Comparison of ENCODE assay signal across 12 cellular contexts in genomic region chr19:18948075-18948975, GRCh38. TPM values are rescaled to one million over a fixed set of nuclear protein-coding genes. Genes with fewer than 3 reads are reported as not detected.
"Had no signal": no experiment of that assay in that cellular context is flagged by ENCODE, and none has a peak within 500 bp of the region (broad histone marks: within the 10 kb centered on the region; RNA-seq: fewer than 3 reads in every experiment).

No MANE protein-coding gene starts in this region.

- H3K27me3 ChIP-seq: adrenal gland, sigmoid colon, spleen had no signal

- H3K4me3 ChIP-seq: adrenal gland, esophagus muscularis mucosa, left ventricle myocardium inferior, sigmoid colon, spleen, thoracic aorta had no signal

- DNase-seq: activated CD4-positive, alpha-beta T cell treated with anti-CD3 and anti-CD28 coated beads for 1 hour; activated CD4-positive, alpha-beta T cell treated with anti-CD3 and anti-CD28 coated beads, Interleukin-2, amount 50 U/mL, for 48 hours; left ventricle myocardium inferior; sigmoid colon; spleen; T-helper 9 cell had no signal

- H3K36me3 Mint-ChIP-seq: activated naive CD4-positive, alpha-beta T cell treated with anti-CD3 and anti-CD28 coated beads, Interleukin-2, amount 50 U/mL, for 24 hours; natural killer cell treated with Interleukin-12 subunit alpha and Interleukin-12 subunit beta and Interleukin-15 and Interleukin-18, amount 100 ng/mL, for 72 hours had no signal

- H3K4me1 ChIP-seq: adrenal gland, esophagus muscularis mucosa, left ventricle myocardium inferior, sigmoid colon had no signal

- H3K27ac ChIP-seq: adrenal gland, esophagus muscularis mucosa, left ventricle myocardium inferior, sigmoid colon, thoracic aorta had no signal

- H3K27me3 Mint-ChIP-seq: activated naive CD4-positive, alpha-beta T cell treated with anti-CD3 and anti-CD28 coated beads, Interleukin-2, amount 50 U/mL, for 24 hours had no signal

- H3K4me3 Mint-ChIP-seq: activated naive CD4-positive, alpha-beta T cell treated with anti-CD3 and anti-CD28 coated beads, Interleukin-2, amount 50 U/mL, for 24 hours; natural killer cell treated with Interleukin-12 subunit alpha and Interleukin-12 subunit beta and Interleukin-15 and Interleukin-18, amount 100 ng/mL, for 72 hours had no signal

- H3K9me3 Mint-ChIP-seq: activated naive CD4-positive, alpha-beta T cell treated with anti-CD3 and anti-CD28 coated beads, Interleukin-2, amount 50 U/mL, for 24 hours; activated T-helper 2 cell treated with anti-CD3 and anti-CD28 coated beads, Interferon-gamma antibody, Interleukin-2, Interleukin-4, amounts not matched to agents 10 μg/mL and 5 μg/mL and 100 μg/mL, durations not matched to agents 14 hours and 24 hours and 36 hours; natural killer cell treated with Interleukin-12 subunit alpha and Interleukin-12 subunit beta and Interleukin-15 and Interleukin-18, amount 100 ng/mL, for 72 hours had no signal

- H3K9me3 ChIP-seq: adrenal gland, esophagus muscularis mucosa, left ventricle myocardium inferior, sigmoid colon, spleen, thoracic aorta had no signal

- H3K27ac Mint-ChIP-seq: activated naive CD4-positive, alpha-beta T cell treated with anti-CD3 and anti-CD28 coated beads, Interleukin-2, amount 50 U/mL, for 24 hours; activated T-helper 2 cell treated with anti-CD3 and anti-CD28 coated beads, Interferon-gamma antibody, Interleukin-2, Interleukin-4, amounts not matched to agents 10 μg/mL and 5 μg/mL and 100 μg/mL, durations not matched to agents 14 hours and 24 hours and 36 hours; natural killer cell treated with Interleukin-12 subunit alpha and Interleukin-12 subunit beta and Interleukin-15 and Interleukin-18, amount 100 ng/mL, for 72 hours had no signal

- H3K36me3 ChIP-seq: adrenal gland, esophagus muscularis mucosa, left ventricle myocardium inferior, sigmoid colon, spleen, thoracic aorta had no signal

- H3K4me1 Mint-ChIP-seq: activated naive CD4-positive, alpha-beta T cell treated with anti-CD3 and anti-CD28 coated beads, Interleukin-2, amount 50 U/mL, for 24 hours had no signal

RNA-seq across cellular contexts. Expression of gene CERS1, which starts 52.4 kb away (rescaled TPM):
- total RNA-seq: natural killer cell treated with Interleukin-12 subunit alpha and Interleukin-12 subunit beta and Interleukin-15 and Interleukin-18, amount 100 ng/mL, for 72 hours had no signal
